In the genomic region with DNA sequence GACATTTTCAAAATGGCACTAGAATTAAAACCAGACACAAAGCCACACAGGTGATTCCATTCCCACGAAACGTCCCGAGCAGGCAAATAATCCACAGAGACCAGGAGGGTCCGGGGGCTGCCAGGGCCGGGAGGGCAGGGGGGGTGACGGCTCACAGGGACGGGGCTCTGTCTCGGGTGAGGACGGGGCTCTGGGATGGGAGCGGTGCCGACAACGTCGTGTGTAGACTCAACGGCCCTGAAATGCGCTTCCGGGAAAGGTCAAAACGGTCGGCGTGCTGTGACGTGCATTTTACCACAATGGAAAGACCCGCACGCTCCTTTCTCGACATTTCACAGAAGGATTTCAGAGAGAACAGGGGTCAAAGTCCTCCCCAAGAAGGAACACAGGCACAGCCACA, we compare ENCODE assay signal across 21 cellular contexts.
DNase-seq lines count a peak whose midpoint lies in the region; ATAC-seq and TF ChIP-seq lines count a peak whose summit lies in the region.
"Had no signal": no experiment of that assay in that cellular context is flagged by ENCODE, and none has a peak within 500 bp of the region (broad histone marks: within the 10 kb centered on the region; RNA-seq: fewer than 3 reads in every experiment).

No MANE protein-coding gene starts in this region.

- H3K36me3 ChIP-seq in thyroid gland (no peaks in the 10 kb centered on the region), gastroesophageal sphincter (peaks cover 0 to 33% of the 10 kb centered on the region in 2 donors)
- H3K36me3 ChIP-seq: right lobe of liver had no signal

- H3K27me3 Mint-ChIP-seq in T-helper 1 cell treated with Interleukin-12 subunit alpha and Interleukin-12 subunit beta and Interleukin-4 antibody, amounts not matched to agents 30 μg/mL and 1 μg/mL, for 36 hours (ENCODE audit: low read depth) = no peaks in the 10 kb centered on the region
- no peaks in the 10 kb centered on the region for H3K27me3 Mint-ChIP-seq in activated naive CD8-positive, alpha-beta T cell treated with anti-CD3 and anti-CD28 coated beads for 36 hours
- H3K27me3 Mint-ChIP-seq: brain had no signal

- no peak for TF ChIP-seq EP300 in gastroesophageal sphincter (IDR thresholded peaks at IDR 0.05)

- intact Hi-C loops in right cardiac atrium (cut with DNase I) (no loop called here), left ventricle myocardium superior (cut with micrococcal nuclease) (no loop called here), thyroid gland (cut with DNase I) (no loop called here)

- H3K27ac ChIP-seq in right cardiac atrium (ENCODE audit: low read length) (no peak overlapping the region), thyroid gland (no peak overlapping the region), gastroesophageal sphincter (no peak overlapping the region)
- H3K27ac ChIP-seq: right lobe of liver, SK-N-MC, testis had no signal

- H3K4me1 Mint-ChIP-seq in T-helper 1 cell treated with Interleukin-12 subunit alpha and Interleukin-12 subunit beta and Interleukin-4 antibody, amounts not matched to agents 30 μg/mL and 1 μg/mL, for 36 hours (ENCODE audit: low read depth) = peaks cover 31% of the 10 kb centered on the region
- H3K4me1 Mint-ChIP-seq in activated naive CD8-positive, alpha-beta T cell treated with anti-CD3 and anti-CD28 coated beads for 36 hours = peaks cover 36% of the 10 kb centered on the region
- peaks cover 36% of the 10 kb centered on the region for H3K4me1 Mint-ChIP-seq in stimulated activated effector memory CD8-positive, alpha-beta T cell treated with anti-CD3 and anti-CD28 coated beads, Interleukin-12 subunit alpha, Interleukin-12 subunit beta, amount 100 ng/mL, for 72 hours
- H3K4me1 Mint-ChIP-seq: brain had no signal

- TF ChIP-seq POLR2A in thyroid gland (IDR thresholded peaks at IDR 0.05) (no peak), gastroesophageal sphincter (IDR thresholded peaks at IDR 0.05) (no peak)

- TF ChIP-seq CTCF in thyroid gland (IDR thresholded peaks at IDR 0.05) (no peak), gastroesophageal sphincter (IDR thresholded peaks at IDR 0.05) (no peak)

- no peaks in the 10 kb centered on the region for H3K9me3 ChIP-seq in right cardiac atrium (ENCODE audit: control insufficient read depth, low read length)
- H3K9me3 ChIP-seq in thyroid gland = no peaks in the 10 kb centered on the region
- no peaks in the 10 kb centered on the region for H3K9me3 ChIP-seq in gastroesophageal sphincter
- H3K9me3 ChIP-seq: right lobe of liver, testis had no signal

- peaks cover 24% of the 10 kb centered on the region for H3K36me3 Mint-ChIP-seq in T-helper 1 cell treated with Interleukin-12 subunit alpha and Interleukin-12 subunit beta and Interleukin-4 antibody, amounts not matched to agents 30 μg/mL and 1 μg/mL, for 36 hours (ENCODE audit: low read depth)
- H3K36me3 Mint-ChIP-seq in activated naive CD8-positive, alpha-beta T cell treated with anti-CD3 and anti-CD28 coated beads for 36 hours = peaks cover 58% of the 10 kb centered on the region
- peaks cover 79% of the 10 kb centered on the region for H3K36me3 Mint-ChIP-seq in stimulated activated effector memory CD8-positive, alpha-beta T cell treated with anti-CD3 and anti-CD28 coated beads, Interleukin-12 subunit alpha, Interleukin-12 subunit beta, amount 100 ng/mL, for 72 hours

- peak overlapping the region; percentile 85 for H3K4me3 Mint-ChIP-seq in T-helper 1 cell treated with Interleukin-12 subunit alpha and Interleukin-12 subunit beta and Interleukin-4 antibody, amounts not matched to agents 30 μg/mL and 1 μg/mL, for 36 hours
- H3K4me3 Mint-ChIP-seq in activated naive CD8-positive, alpha-beta T cell treated with anti-CD3 and anti-CD28 coated beads for 36 hours = peak overlapping the region; percentile 76
- peak overlapping the region; percentile 80 for H3K4me3 Mint-ChIP-seq in stimulated activated effector memory CD8-positive, alpha-beta T cell treated with anti-CD3 and anti-CD28 coated beads, Interleukin-12 subunit alpha, Interleukin-12 subunit beta, amount 100 ng/mL, for 72 hours
- H3K4me3 Mint-ChIP-seq: brain had no signal

- H3K4me3 ChIP-seq in right cardiac atrium (ENCODE audit: low read length) = no peak overlapping the region
- no peak overlapping the region for H3K4me3 ChIP-seq in thyroid gland (replicated peaks in 1 of 3)
- H3K4me3 ChIP-seq in gastroesophageal sphincter = no peak overlapping the region
- H3K4me3 ChIP-seq: GM12878, right lobe of liver, SK-N-MC, testis had no signal

- H3K9me3 Mint-ChIP-seq in T-helper 1 cell treated with Interleukin-12 subunit alpha and Interleukin-12 subunit beta and Interleukin-4 antibody, amounts not matched to agents 30 μg/mL and 1 μg/mL, for 36 hours = peaks cover 12% of the 10 kb centered on the region
- H3K9me3 Mint-ChIP-seq in activated naive CD8-positive, alpha-beta T cell treated with anti-CD3 and anti-CD28 coated beads for 36 hours = peaks cover 10% of the 10 kb centered on the region
- H3K9me3 Mint-ChIP-seq in stimulated activated effector memory CD8-positive, alpha-beta T cell treated with anti-CD3 and anti-CD28 coated beads, Interleukin-12 subunit alpha, Interleukin-12 subunit beta, amount 100 ng/mL, for 72 hours = no peaks in the 10 kb centered on the region

- peak in 2 of 3 donors; percentile 13 to 53 for DNase-seq in right cardiac atrium
- no peak for DNase-seq in left ventricle myocardium superior
- DNase-seq in activated naive CD8-positive, alpha-beta T cell treated with anti-CD3 and anti-CD28 coated beads for 36 hours = no peak
- DNase-seq in stimulated activated effector memory CD8-positive, alpha-beta T cell treated with anti-CD3 and anti-CD28 coated beads, Interleukin-12 subunit alpha, Interleukin-12 subunit beta, amount 100 ng/mL, for 72 hours (ENCODE audit: low spot score in 2 of 2) = no peak
- no peak for DNase-seq in thyroid gland
- DNase-seq: DMS79 treated with DMSO at 0.1 percent for 48 hours; effector CD8-positive, alpha-beta T cell; foreskin melanocyte; hippocampal formation; KBM-7; NCI-H187; NCI-H2227 treated with DMSO at 0.1 percent for 48 hours; right lobe of liver; RPMI8226; T-helper 9 cell; testis had no signal

- no peak for ATAC-seq in right cardiac atrium
- no peak for ATAC-seq in left ventricle myocardium superior
- no peak for ATAC-seq in stimulated activated effector memory CD8-positive, alpha-beta T cell treated with anti-CD3 and anti-CD28 coated beads, Interleukin-12 subunit alpha, Interleukin-12 subunit beta, amount 100 ng/mL, for 72 hours
- no peak for ATAC-seq in gastroesophageal sphincter
- ATAC-seq: GM12878 had no signal

- H3K27me3 ChIP-seq in right cardiac atrium (ENCODE audit: control insufficient read depth, insufficient read depth) (no peaks in the 10 kb centered on the region), thyroid gland (no peaks in the 10 kb centered on the region), gastroesophageal sphincter (no peaks in the 10 kb centered on the region)
- H3K27me3 ChIP-seq: right lobe of liver, testis had no signal

- H3K27ac Mint-ChIP-seq in T-helper 1 cell treated with Interleukin-12 subunit alpha and Interleukin-12 subunit beta and Interleukin-4 antibody, amounts not matched to agents 30 μg/mL and 1 μg/mL, for 36 hours = no peak overlapping the region
- H3K27ac Mint-ChIP-seq in activated naive CD8-positive, alpha-beta T cell treated with anti-CD3 and anti-CD28 coated beads for 36 hours = peak overlapping the region; percentile 95
- peak overlapping the region; percentile 92 for H3K27ac Mint-ChIP-seq in stimulated activated effector memory CD8-positive, alpha-beta T cell treated with anti-CD3 and anti-CD28 coated beads, Interleukin-12 subunit alpha, Interleukin-12 subunit beta, amount 100 ng/mL, for 72 hours

- 96% methylated on average over 23 of the region's 23 CpGs for whole genome bisulfite sequencing in right cardiac atrium
- 96% methylated on average over 23 of the region's 23 CpGs for WGBS in thyroid gland, 2 donors
- WGBS in gastroesophageal sphincter (ENCODE audit: low coverage in 1 of 2), 2 donors = 89 to 100% methylated on average over 5 to 12 of the region's 23 CpGs

- H3K4me1 ChIP-seq in right cardiac atrium (ENCODE audit: control insufficient read depth, insufficient read depth, low read length) (no peaks in the 10 kb centered on the region), thyroid gland (no peaks in the 10 kb centered on the region), gastroesophageal sphincter (peaks cover 0 to 10% (median 0%) of the 10 kb centered on the region in 3 donors)
- H3K4me1 ChIP-seq: right lobe of liver, testis had no signal

Comparison
In these comparisons a context has a peak if more than half of its experiments do, and no peak if none do; other contexts are left out.
1. DNase-seq: peak in right cardiac atrium (2 of 3); none in left ventricle myocardium superior (single experiment), activated naive CD8-positive, alpha-beta T cell treated with anti-CD3 and anti-CD28 coated beads for 36 hours (single experiment), stimulated activated effector memory CD8-positive, alpha-beta T cell treated with anti-CD3 and anti-CD28 coated beads, Interleukin-12 subunit alpha, Interleukin-12 subunit beta, amount 100 ng/mL, for 72 hours (0 of 2) and thyroid gland (0 of 2).
2. Peak in every context shown above with its lines, with median percentiles within 50 percentile points of each other: H3K4me3 Mint-ChIP-seq.